Comparison of ENCODE assay signal across 14 cellular contexts in the genomic region with DNA sequence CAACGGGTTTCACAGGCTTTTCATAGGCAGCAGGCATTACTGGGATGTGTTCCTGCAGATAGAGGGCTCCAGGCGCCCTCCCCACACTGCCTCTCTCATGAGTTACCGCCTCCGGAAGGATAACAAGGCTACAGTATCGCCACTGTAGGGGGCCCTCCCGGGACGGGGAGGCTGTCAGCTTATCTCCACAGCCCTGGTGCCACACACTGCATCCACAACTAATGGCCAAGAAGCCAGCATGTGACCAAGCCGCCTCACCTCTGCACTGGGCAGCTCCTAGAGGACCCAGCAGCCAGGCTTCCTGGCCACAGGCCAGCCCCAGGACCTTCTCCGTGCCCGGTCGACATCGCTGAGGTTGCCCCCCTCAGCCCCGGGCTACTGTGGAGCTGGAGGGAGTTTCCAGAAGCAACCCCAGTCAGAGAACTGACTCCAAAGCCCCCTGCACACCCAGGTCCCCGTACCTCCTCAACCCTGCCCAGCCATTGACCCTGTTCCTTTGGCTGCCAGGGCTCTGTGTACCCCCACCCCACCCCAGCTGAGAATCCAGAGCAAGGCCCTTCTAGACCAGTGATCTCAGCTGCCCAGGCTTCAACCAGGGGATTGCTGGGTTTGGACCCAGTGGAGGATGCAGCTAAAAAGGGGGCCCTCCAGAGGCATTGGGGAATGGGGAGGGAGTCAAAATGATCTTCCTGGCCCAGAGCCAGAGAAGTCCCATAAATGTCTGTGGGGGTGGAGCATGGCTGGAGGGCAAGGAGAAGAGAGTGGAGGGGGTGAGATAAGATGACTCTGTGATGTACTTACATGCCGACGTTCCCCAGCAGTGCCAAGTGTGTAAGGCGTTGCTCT. TPM values are rescaled to one million over a fixed set of nuclear protein-coding genes. Genes with fewer than 3 reads are reported as not detected.
DNase-seq lines count a peak whose midpoint lies in the region; TF ChIP-seq lines count a peak whose summit lies in the region.
"Had no signal": no experiment of that assay in that cellular context is flagged by ENCODE, and none has a peak within 500 bp of the region (broad histone marks: within the 10 kb centered on the region; RNA-seq: fewer than 3 reads in every experiment).

No MANE protein-coding gene starts in this region.

- H3K79me2 ChIP-seq in trophoblast cell (ENCODE audit: control insufficient read depth, insufficient read depth, low read length, poor library complexity), result no peaks in the 10 kb centered on the region

- H3K9ac ChIP-seq in trophoblast cell (ENCODE audit: low read length), result no peak overlapping the region

- H3K36me3 ChIP-seq in trophoblast cell (ENCODE audit: control insufficient read depth in 1 of 2, insufficient read depth in 2 of 2, low read length in 2 of 2), result no peaks in the 10 kb centered on the region
- H3K36me3 ChIP-seq: colonic mucosa, neutrophil had no signal

- H4K91ac ChIP-seq in trophoblast cell (ENCODE audit: low read depth, low read length), result no peak overlapping the region

- no peak for DNase-seq in AG04450 (ENCODE audit: low read depth, low spot score)
- peak; percentile 18 for DNase-seq in NCI-H2107 (lab: John Stamatoyannopoulos, UW)
- peak in 1 of 2 donors; percentile 66 for DNase-seq in cardiac fibroblast (ENCODE audit: low read depth in 2 of 2)
- peak; percentile 69 for DNase-seq in iPS-NIHi7 (ENCODE audit: extremely low spot score)
- no peak for DNase-seq in DMS153 (lab: John Stamatoyannopoulos, UW)
- no peak for DNase-seq in trophoblast cell
- no peak for DNase-seq in NCI-H2081 (lab: John Stamatoyannopoulos, UW)
- DNase-seq in COR-L47 (lab: John Stamatoyannopoulos, UW), result no peak
- DNase-seq: activated gamma-delta T cell treated with Interleukin-2 at 50 U/mL for 16 hours; AML-193; colonic mucosa; kidney glomerular epithelial cell; stimulated activated CD8-positive, alpha-beta memory T cell treated with anti-CD3 and anti-CD28 coated beads, Interleukin-4, amount 100 ng/mL, for 48 hours had no signal

- no peak overlapping the region for H4K8ac ChIP-seq in trophoblast cell (ENCODE audit: low read depth, low read length)

- 0 out of 2 replicates have a peak, but pooled peaks have one; percentile 9 for TF ChIP-seq CTCF in AG04450 (IDR thresholded peaks at IDR 0.05; ENCODE audit: low read depth, low read length)
- peak; percentile 18 for TF ChIP-seq CTCF in cardiac fibroblast (IDR thresholded peaks at IDR 0.05; ENCODE audit: low read depth, low read length)

- POLR2A ChIA-PET in AG04450 (lab: Yijun Ruan, JAX), result interaction anchor here (0.9 kb wide), 1 partner anchor 9 kb away, joined by 5 read pairs; no protein-coding TSS in a partner anchor

- no peaks in the 10 kb centered on the region for H3K4me1 ChIP-seq in trophoblast cell (ENCODE audit: control insufficient read depth in 1 of 2, insufficient read depth in 2 of 2, low read length in 2 of 2)
- H3K4me1 ChIP-seq: colonic mucosa had no signal

- no peak overlapping the region for H2BK120ac ChIP-seq in trophoblast cell (ENCODE audit: insufficient read depth, low read length, poor library complexity)

- no peak overlapping the region for H3K4ac ChIP-seq in trophoblast cell (ENCODE audit: low read depth, low read length)

- H3K23ac ChIP-seq in trophoblast cell (ENCODE audit: low read length), result no peak overlapping the region

- H3K18ac ChIP-seq in trophoblast cell (ENCODE audit: low read length), result no peak overlapping the region

- no peaks in the 10 kb centered on the region for H3K79me1 ChIP-seq in trophoblast cell (ENCODE audit: low read length)

- CTCF ChIA-PET in AG04450 (lab: Charles Lee), result no interaction called here

- no peak overlapping the region for H2AFZ ChIP-seq in trophoblast cell (ENCODE audit: insufficient read depth, low read length, poor library complexity)

- H3K27ac ChIP-seq in AG04450 (ENCODE audit: low read depth, low read length) (no peak overlapping the region), trophoblast cell (ENCODE audit: low read depth, low read length) (no peak overlapping the region)
- H3K27ac ChIP-seq: colonic mucosa, neutrophil had no signal

- H2AK5ac ChIP-seq in trophoblast cell (ENCODE audit: low read length), result no peak overlapping the region

- H2BK5ac ChIP-seq in trophoblast cell (ENCODE audit: low read depth, low read length, poor library complexity), result no peak overlapping the region

- no peak overlapping the region for H3K14ac ChIP-seq in trophoblast cell (ENCODE audit: low read length)

- peaks cover 3% of the 10 kb centered on the region for H3K27me3 ChIP-seq in AG04450 (ENCODE audit: control insufficient read depth, insufficient read depth, low read length)
- H3K27me3 ChIP-seq in trophoblast cell (ENCODE audit: insufficient read depth, low read length), result no peaks in the 10 kb centered on the region
- H3K27me3 ChIP-seq: colonic mucosa had no signal

- H3K4me3 ChIP-seq in AG04450 (ENCODE audit: low read depth, low read length) (no peak overlapping the region), cardiac fibroblast (replicated peaks in 1 of 2; ENCODE audit: low read depth in 2 of 2, low read length in 2 of 2) (no peak overlapping the region), trophoblast cell (ENCODE audit: low read depth, low read length) (no peak overlapping the region)
- H3K4me3 ChIP-seq: colonic mucosa had no signal

- H3K4me2 ChIP-seq in trophoblast cell (ENCODE audit: low read length), result no peak overlapping the region

- H4K12ac ChIP-seq in trophoblast cell (ENCODE audit: low read depth, low read length), result no peak overlapping the region

- WGBS in trophoblast cell (ENCODE audit: extremely low coverage, insufficient coverage, insufficient read length), result no CpG with 5 or more reads among the region's 17 CpGs

- H2BK12ac ChIP-seq in trophoblast cell (ENCODE audit: low read length), result no peak overlapping the region

- no peaks in the 10 kb centered on the region for H3K9me3 ChIP-seq in AG04450 (ENCODE audit: control insufficient read depth, insufficient read depth, low read length)
- H3K9me3 ChIP-seq in trophoblast cell (ENCODE audit: insufficient read depth, low read depth, low read length), result no peaks in the 10 kb centered on the region
- H3K9me3 ChIP-seq: colonic mucosa, neutrophil had no signal

RNA-seq across cellular contexts. Expression of a gene that starts 45.0 kb away (rescaled TPM):
- 5.4 and 8.8 TPM in 2 replicates for polyA plus RNA-seq in AG04450 (2011; rRNA removed)
- polyA minus RNA-seq in AG04450 (2011; rRNA and poly(A)+ RNA removed), result 3.8 and 8.8 TPM in 2 replicates
- polyA plus RNA-seq in trophoblast cell (2013), result 10.1 and 11.4 TPM in 2 replicates

RNA-seq across cellular contexts. Expression of a gene that starts 51.5 kb away (rescaled TPM):
- 11.1 and 12.8 TPM in 2 replicates for polyA plus RNA-seq in AG04450 (2011; rRNA removed)
- polyA minus RNA-seq in AG04450 (2011; rRNA and poly(A)+ RNA removed), result 11.7 and 20.9 TPM in 2 replicates
- 33.1 and 36.2 TPM in 2 replicates for polyA plus RNA-seq in trophoblast cell (2013)

Comparison
In these comparisons a context has a peak if more than half of its experiments do, and no peak if none do; other contexts are left out.
1. DNase-seq: peak in NCI-H2107 (single experiment) and iPS-NIHi7 (single experiment); none in AG04450 (single experiment), DMS153 (single experiment), trophoblast cell (0 of 2), NCI-H2081 (0 of 2) and COR-L47 (single experiment).